ENCODE assay signal across 8 cellular contexts in the genomic region with DNA sequence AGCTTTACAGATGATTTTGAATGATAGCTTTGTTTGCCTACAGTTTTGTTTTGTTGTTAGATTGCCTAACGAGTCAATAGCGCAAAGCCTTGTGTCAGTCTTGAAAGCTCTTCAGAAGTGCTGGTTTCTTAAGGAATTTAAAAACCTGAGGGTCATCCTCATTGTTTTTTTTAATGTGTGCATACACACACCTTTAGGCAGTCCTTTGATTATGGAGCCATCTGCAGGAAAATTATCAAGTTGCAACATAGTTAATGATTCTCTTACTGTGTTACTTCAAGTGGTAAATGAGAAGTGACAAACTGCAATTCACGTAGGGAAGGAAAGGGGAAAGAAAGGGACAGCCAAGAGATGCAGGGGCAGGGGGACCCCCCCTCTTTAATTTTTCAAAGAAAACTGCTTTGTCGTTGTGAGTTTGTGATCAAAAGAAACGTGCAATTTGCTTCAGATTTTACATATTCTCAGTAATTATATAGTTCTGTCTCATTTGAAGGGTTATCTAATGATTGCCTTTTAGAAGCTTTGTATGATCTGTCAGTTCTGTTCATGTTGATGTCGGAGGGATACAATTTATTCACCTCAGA.
DNase-seq lines count a peak whose midpoint lies in the region; ATAC-seq and TF ChIP-seq lines count a peak whose summit lies in the region.

No MANE protein-coding gene starts in this region.

- DNase-seq in Caco-2 (peak in 1 of 2 experiments; percentile 46), HFFc6 (peak; percentile 56), neural progenitor cell (ENCODE audit: low spot score) (peak; percentile 39)
- DNase-seq in activated naive CD8-positive, alpha-beta T cell treated with anti-CD3 and anti-CD28 coated beads, Interleukin-2, amount 50 U/mL, for 24 hours, result no peak
- no peak for DNase-seq in activated CD4-positive, CD25-positive, alpha-beta regulatory T cell (lab: John Stamatoyannopoulos, UW)

- H3K27ac ChIP-seq in OCI-LY3 (ENCODE audit: low read length) (0 out of 2 replicates have a peak overlapping the region, but pooled peaks have one; percentile 3), neural progenitor cell (peak overlapping the region; percentile 63)

- peak overlapping the region; percentile 37 for H3K4me3 Mint-ChIP-seq in Caco-2 (ENCODE audit: unreplicated experiment)
- peak overlapping the region; percentile 20; the same call in 1 of the 2 replicates for H3K4me3 Mint-ChIP-seq in HFFc6
- H3K4me3 Mint-ChIP-seq in neural progenitor cell, result peak overlapping the region; percentile 12
- no peak overlapping the region for H3K4me3 Mint-ChIP-seq in activated naive CD8-positive, alpha-beta T cell treated with anti-CD3 and anti-CD28 coated beads, Interleukin-2, amount 50 U/mL, for 24 hours
- H3K4me3 Mint-ChIP-seq in activated T-helper 17 cell treated with anti-CD3 and anti-CD28 coated beads, Interleukin-2, amount 50 U/mL, for 72 hours, result no peak overlapping the region

- no peak overlapping the region for H3K27ac Mint-ChIP-seq in Caco-2 (ENCODE audit: unreplicated experiment)
- H3K27ac Mint-ChIP-seq in HFFc6, result peak overlapping the region; percentile 17; the same call in 1 of the 2 replicates
- peak overlapping the region; percentile 64 for H3K27ac Mint-ChIP-seq in neural progenitor cell
- H3K27ac Mint-ChIP-seq in activated naive CD8-positive, alpha-beta T cell treated with anti-CD3 and anti-CD28 coated beads, Interleukin-2, amount 50 U/mL, for 24 hours, result no peak overlapping the region
- H3K27ac Mint-ChIP-seq in activated T-helper 17 cell treated with anti-CD3 and anti-CD28 coated beads, Interleukin-2, amount 50 U/mL, for 72 hours, result no peak overlapping the region

- H3K4me3 ChIP-seq in Caco-2 (ENCODE audit: low read depth, low read length) (no peak overlapping the region), OCI-LY3 (ENCODE audit: low read length) (peak overlapping the region; percentile 50), neural progenitor cell (peak overlapping the region; percentile 8)

- H3K4me1 Mint-ChIP-seq in Caco-2 (ENCODE audit: low read depth, unreplicated experiment) (peaks cover 21% of the 10 kb centered on the region), HFFc6 (ENCODE audit: low read depth) (peaks cover 69% of the 10 kb centered on the region), neural progenitor cell (peaks cover 65% of the 10 kb centered on the region)
- H3K4me1 Mint-ChIP-seq in activated naive CD8-positive, alpha-beta T cell treated with anti-CD3 and anti-CD28 coated beads, Interleukin-2, amount 50 U/mL, for 24 hours, result peaks cover 19% of the 10 kb centered on the region
- peaks cover 8% of the 10 kb centered on the region for H3K4me1 Mint-ChIP-seq in activated T-helper 17 cell treated with anti-CD3 and anti-CD28 coated beads, Interleukin-2, amount 50 U/mL, for 72 hours

- no peaks in the 10 kb centered on the region for H4K20me1 ChIP-seq in OCI-LY3 (ENCODE audit: insufficient read depth, low read length)
- H4K20me1 ChIP-seq in neural progenitor cell (ENCODE audit: low read depth), result peaks cover 24% of the 10 kb centered on the region

- no peaks in the 10 kb centered on the region for H3K36me3 ChIP-seq in Caco-2 (ENCODE audit: control insufficient read depth, insufficient read depth, low read length)
- no peaks in the 10 kb centered on the region for H3K36me3 ChIP-seq in OCI-LY3 (replicated peaks; ENCODE audit: low read depth, low read length)
- no peaks in the 10 kb centered on the region for H3K36me3 ChIP-seq in neural progenitor cell

- H3K9ac ChIP-seq in OCI-LY3 (ENCODE audit: low read length) (peak overlapping the region; percentile 20), neural progenitor cell (no peak overlapping the region)

- H3K79me2 ChIP-seq in OCI-LY3 (ENCODE audit: low read length) (peaks cover 4% of the 10 kb centered on the region; the same call in 1 of the 2 replicates), neural progenitor cell (ENCODE audit: low read depth) (peaks cover 55% of the 10 kb centered on the region)

- no TSS peak for BruUV-seq in Caco-2 (replicated peaks; lab: Mats Ljungman, UMichigan)

- peak overlapping the region; percentile 71 for H3K4me2 ChIP-seq in OCI-LY3 (ENCODE audit: low read length)
- H3K4me2 ChIP-seq in neural progenitor cell, result peak overlapping the region; percentile 54

- ATAC-seq in esophagus mucosa, result peak; percentile 41
- ATAC-seq in activated naive CD8-positive, alpha-beta T cell treated with anti-CD3 and anti-CD28 coated beads, Interleukin-2, amount 50 U/mL, for 24 hours, result no peak
- ATAC-seq in activated T-helper 17 cell treated with anti-CD3 and anti-CD28 coated beads, Interleukin-2, amount 50 U/mL, for 72 hours (replicated peaks), result no peak

- H3K9me3 ChIP-seq in Caco-2 (no peaks in the 10 kb centered on the region), OCI-LY3 (ENCODE audit: insufficient read depth, low read length) (no peaks in the 10 kb centered on the region), neural progenitor cell (ENCODE audit: low read depth) (no peaks in the 10 kb centered on the region)

- H3F3A ChIP-seq in neural progenitor cell (ENCODE audit: low read depth), result peaks cover 25% of the 10 kb centered on the region

- peak in 1 of 2 experiments; percentile 28 for TF ChIP-seq CTCF in Caco-2 (IDR thresholded peaks at IDR 0.05; ENCODE audit: insufficient read depth in 1 of 2, low read depth in 1 of 2, low read length in 1 of 2, severe bottlenecking in 1 of 2, unreplicated experiment in 1 of 2)
- TF ChIP-seq CTCF in HFFc6 (IDR thresholded peaks at IDR 0.05), result peak; percentile 75
- TF ChIP-seq CTCF in OCI-LY3 (IDR thresholded peaks at IDR 0.05; ENCODE audit: low read depth, low read length), result peak; percentile 82
- TF ChIP-seq CTCF in neural progenitor cell (IDR thresholded peaks at IDR 0.05), result peak; percentile 39

- CTCF ChIA-PET in Caco-2 (lab: Charles Lee), result interaction anchor here (0.7 to 1.1 kb wide), 2 partner anchors 67 to 97 kb away, joined by 3 to 7 read pairs; no protein-coding TSS in a partner anchor

- peaks cover 4% of the 10 kb centered on the region for H3K4me1 ChIP-seq in Caco-2
- peaks cover 40% of the 10 kb centered on the region for H3K4me1 ChIP-seq in OCI-LY3 (ENCODE audit: low read length)
- peaks cover 61% of the 10 kb centered on the region for H3K4me1 ChIP-seq in neural progenitor cell

- H3K9me3 Mint-ChIP-seq in Caco-2 (ENCODE audit: unreplicated experiment), result no peaks in the 10 kb centered on the region
- no peaks in the 10 kb centered on the region for H3K9me3 Mint-ChIP-seq in HFFc6
- no peaks in the 10 kb centered on the region for H3K9me3 Mint-ChIP-seq in neural progenitor cell
- no peaks in the 10 kb centered on the region for H3K9me3 Mint-ChIP-seq in activated naive CD8-positive, alpha-beta T cell treated with anti-CD3 and anti-CD28 coated beads, Interleukin-2, amount 50 U/mL, for 24 hours
- no peaks in the 10 kb centered on the region for H3K9me3 Mint-ChIP-seq in activated T-helper 17 cell treated with anti-CD3 and anti-CD28 coated beads, Interleukin-2, amount 50 U/mL, for 72 hours

- no peaks in the 10 kb centered on the region for H3K36me3 Mint-ChIP-seq in Caco-2 (ENCODE audit: insufficient read depth, unreplicated experiment)
- no peaks in the 10 kb centered on the region for H3K36me3 Mint-ChIP-seq in HFFc6 (ENCODE audit: low read depth)
- no peaks in the 10 kb centered on the region for H3K36me3 Mint-ChIP-seq in neural progenitor cell
- no peaks in the 10 kb centered on the region for H3K36me3 Mint-ChIP-seq in activated naive CD8-positive, alpha-beta T cell treated with anti-CD3 and anti-CD28 coated beads, Interleukin-2, amount 50 U/mL, for 24 hours (ENCODE audit: low read depth)
- no peaks in the 10 kb centered on the region for H3K36me3 Mint-ChIP-seq in activated T-helper 17 cell treated with anti-CD3 and anti-CD28 coated beads, Interleukin-2, amount 50 U/mL, for 72 hours (ENCODE audit: low read depth)

- intact Hi-C loops in Caco-2 (cut with micrococcal nuclease; ENCODE audit: unreplicated experiment), result loop anchor here (1.0 to 5.0 kb wide), 3 partner anchors 68 to 717 kb away; no protein-coding TSS in a partner anchor

- H3K27me3 ChIP-seq in Caco-2 (replicated peaks; ENCODE audit: control insufficient read depth, insufficient read depth, low read length), result no peaks in the 10 kb centered on the region
- H3K27me3 ChIP-seq in OCI-LY3 (ENCODE audit: low read depth, low read length), result no peaks in the 10 kb centered on the region
- H3K27me3 ChIP-seq in neural progenitor cell, result no peaks in the 10 kb centered on the region

- POLR2A ChIA-PET in Caco-2 (lab: Charles Lee), result interaction anchor here (0.7 kb wide), 1 partner anchor 852 kb away, joined by 5 read pairs; no protein-coding TSS in a partner anchor

- H2AFZ ChIP-seq in OCI-LY3 (ENCODE audit: low read depth, low read length) (no peak overlapping the region), neural progenitor cell (replicated peaks) (no peak overlapping the region)

- H3K27me3 Mint-ChIP-seq in Caco-2 (ENCODE audit: insufficient read depth, unreplicated experiment) (no peaks in the 10 kb centered on the region), HFFc6 (ENCODE audit: insufficient read depth) (no peaks in the 10 kb centered on the region), neural progenitor cell (ENCODE audit: insufficient read depth, low read depth) (no peaks in the 10 kb centered on the region)
- no peaks in the 10 kb centered on the region for H3K27me3 Mint-ChIP-seq in activated naive CD8-positive, alpha-beta T cell treated with anti-CD3 and anti-CD28 coated beads, Interleukin-2, amount 50 U/mL, for 24 hours
- H3K27me3 Mint-ChIP-seq in activated T-helper 17 cell treated with anti-CD3 and anti-CD28 coated beads, Interleukin-2, amount 50 U/mL, for 72 hours, result no peaks in the 10 kb centered on the region

Comparison
In these comparisons a context has a peak if more than half of its experiments do, and no peak if none do; other contexts are left out.
1. DNase-seq: peak in HFFc6 (single experiment) and neural progenitor cell (single experiment); none in activated naive CD8-positive, alpha-beta T cell treated with anti-CD3 and anti-CD28 coated beads, Interleukin-2, amount 50 U/mL, for 24 hours (single experiment) and activated CD4-positive, CD25-positive, alpha-beta regulatory T cell (0 of 4).
2. H3K27ac Mint-ChIP-seq: peak in HFFc6 (single experiment) and neural progenitor cell (single experiment); none in Caco-2 (single experiment), activated naive CD8-positive, alpha-beta T cell treated with anti-CD3 and anti-CD28 coated beads, Interleukin-2, amount 50 U/mL, for 24 hours (single experiment) and activated T-helper 17 cell treated with anti-CD3 and anti-CD28 coated beads, Interleukin-2, amount 50 U/mL, for 72 hours (single experiment).
3. H3K4me3 Mint-ChIP-seq: peak in Caco-2 (single experiment), HFFc6 (single experiment) and neural progenitor cell (single experiment); none in activated naive CD8-positive, alpha-beta T cell treated with anti-CD3 and anti-CD28 coated beads, Interleukin-2, amount 50 U/mL, for 24 hours (single experiment) and activated T-helper 17 cell treated with anti-CD3 and anti-CD28 coated beads, Interleukin-2, amount 50 U/mL, for 72 hours (single experiment).